2 cellular contexts compared by ENCODE assay signal in the genomic region with DNA sequence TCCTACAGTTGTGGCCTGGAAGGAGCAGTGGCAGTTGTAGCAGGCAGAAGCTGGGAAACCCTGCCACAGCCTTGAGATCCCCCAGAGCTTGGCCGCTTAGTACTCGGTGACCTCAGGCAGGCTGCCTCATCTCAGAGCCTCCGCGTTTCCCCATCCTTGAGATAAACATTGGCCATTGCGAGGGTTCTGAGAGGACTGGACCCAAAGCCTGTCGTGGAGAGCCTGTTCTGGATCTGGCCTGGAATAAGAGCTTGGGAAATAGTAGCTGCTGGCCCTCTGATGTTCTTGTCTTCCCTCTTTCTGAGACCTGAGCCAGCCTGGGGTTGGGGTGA.
TF ChIP-seq lines count a peak whose summit lies in the region.

No MANE protein-coding gene starts in this region.

TF ChIP-seq in SK-N-SH, 30 proteins besides CTCF, POLR2A, EP300 and RAD21 (continued from another document):
- TF ChIP-seq, protein P1, sequence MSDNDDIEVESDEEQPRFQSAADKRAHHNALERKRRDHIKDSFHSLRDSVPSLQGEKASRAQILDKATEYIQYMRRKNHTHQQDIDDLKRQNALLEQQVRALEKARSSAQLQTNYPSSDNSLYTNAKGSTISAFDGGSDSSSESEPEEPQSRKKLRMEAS (IDR thresholded peaks at IDR 0.05; ENCODE audit: low read depth) = no peak
- TF ChIP-seq MXI1 (IDR thresholded peaks at IDR 0.05; ENCODE audit: low read depth, low read length) (no peak), SIN3A (IDR thresholded peaks at IDR 0.05; ENCODE audit: borderline replicate concordance, low read depth, low read length) (no peak), SMC3 (IDR thresholded peaks at IDR 0.05; ENCODE audit: low read depth, low read length) (no peak), ELF1 (IDR thresholded peaks at IDR 0.05) (no peak), MEF2A (IDR thresholded peaks at IDR 0.05; ENCODE audit: borderline replicate concordance, low read depth) (no peak), RCOR1 (IDR thresholded peaks at IDR 0.05; ENCODE audit: low read length) (no peak), CHD2 (IDR thresholded peaks at IDR 0.05; ENCODE audit: low read length, partially characterized antibody) (no peak)
- TF ChIP-seq, protein P2, sequence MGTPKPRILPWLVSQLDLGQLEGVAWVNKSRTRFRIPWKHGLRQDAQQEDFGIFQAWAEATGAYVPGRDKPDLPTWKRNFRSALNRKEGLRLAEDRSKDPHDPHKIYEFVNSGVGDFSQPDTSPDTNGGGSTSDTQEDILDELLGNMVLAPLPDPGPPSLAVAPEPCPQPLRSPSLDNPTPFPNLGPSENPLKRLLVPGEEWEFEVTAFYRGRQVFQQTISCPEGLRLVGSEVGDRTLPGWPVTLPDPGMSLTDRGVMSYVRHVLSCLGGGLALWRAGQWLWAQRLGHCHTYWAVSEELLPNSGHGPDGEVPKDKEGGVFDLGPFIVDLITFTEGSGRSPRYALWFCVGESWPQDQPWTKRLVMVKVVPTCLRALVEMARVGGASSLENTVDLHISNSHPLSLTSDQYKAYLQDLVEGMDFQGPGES (IDR thresholded peaks at IDR 0.05; ENCODE audit: low read depth, low read length) = no peak
- TF ChIP-seq, protein P3, sequence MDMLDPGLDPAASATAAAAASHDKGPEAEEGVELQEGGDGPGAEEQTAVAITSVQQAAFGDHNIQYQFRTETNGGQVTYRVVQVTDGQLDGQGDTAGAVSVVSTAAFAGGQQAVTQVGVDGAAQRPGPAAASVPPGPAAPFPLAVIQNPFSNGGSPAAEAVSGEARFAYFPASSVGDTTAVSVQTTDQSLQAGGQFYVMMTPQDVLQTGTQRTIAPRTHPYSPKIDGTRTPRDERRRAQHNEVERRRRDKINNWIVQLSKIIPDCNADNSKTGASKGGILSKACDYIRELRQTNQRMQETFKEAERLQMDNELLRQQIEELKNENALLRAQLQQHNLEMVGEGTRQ (IDR thresholded peaks at IDR 0.05; ENCODE audit: borderline replicate concordance, low read depth, low read length) = no peak
- TF ChIP-seq, protein P4, sequence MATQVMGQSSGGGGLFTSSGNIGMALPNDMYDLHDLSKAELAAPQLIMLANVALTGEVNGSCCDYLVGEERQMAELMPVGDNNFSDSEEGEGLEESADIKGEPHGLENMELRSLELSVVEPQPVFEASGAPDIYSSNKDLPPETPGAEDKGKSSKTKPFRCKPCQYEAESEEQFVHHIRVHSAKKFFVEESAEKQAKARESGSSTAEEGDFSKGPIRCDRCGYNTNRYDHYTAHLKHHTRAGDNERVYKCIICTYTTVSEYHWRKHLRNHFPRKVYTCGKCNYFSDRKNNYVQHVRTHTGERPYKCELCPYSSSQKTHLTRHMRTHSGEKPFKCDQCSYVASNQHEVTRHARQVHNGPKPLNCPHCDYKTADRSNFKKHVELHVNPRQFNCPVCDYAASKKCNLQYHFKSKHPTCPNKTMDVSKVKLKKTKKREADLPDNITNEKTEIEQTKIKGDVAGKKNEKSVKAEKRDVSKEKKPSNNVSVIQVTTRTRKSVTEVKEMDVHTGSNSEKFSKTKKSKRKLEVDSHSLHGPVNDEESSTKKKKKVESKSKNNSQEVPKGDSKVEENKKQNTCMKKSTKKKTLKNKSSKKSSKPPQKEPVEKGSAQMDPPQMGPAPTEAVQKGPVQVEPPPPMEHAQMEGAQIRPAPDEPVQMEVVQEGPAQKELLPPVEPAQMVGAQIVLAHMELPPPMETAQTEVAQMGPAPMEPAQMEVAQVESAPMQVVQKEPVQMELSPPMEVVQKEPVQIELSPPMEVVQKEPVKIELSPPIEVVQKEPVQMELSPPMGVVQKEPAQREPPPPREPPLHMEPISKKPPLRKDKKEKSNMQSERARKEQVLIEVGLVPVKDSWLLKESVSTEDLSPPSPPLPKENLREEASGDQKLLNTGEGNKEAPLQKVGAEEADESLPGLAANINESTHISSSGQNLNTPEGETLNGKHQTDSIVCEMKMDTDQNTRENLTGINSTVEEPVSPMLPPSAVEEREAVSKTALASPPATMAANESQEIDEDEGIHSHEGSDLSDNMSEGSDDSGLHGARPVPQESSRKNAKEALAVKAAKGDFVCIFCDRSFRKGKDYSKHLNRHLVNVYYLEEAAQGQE (IDR thresholded peaks at IDR 0.05; ENCODE audit: low read depth, low read length) = no peak

TF ChIP-seq in SK-N-SH treated with all-trans-retinoic acid at 6 μM for 48 hours, 23 proteins besides CTCF, POLR2A, EP300 and RAD21:
- TF ChIP-seq, protein P5, sequence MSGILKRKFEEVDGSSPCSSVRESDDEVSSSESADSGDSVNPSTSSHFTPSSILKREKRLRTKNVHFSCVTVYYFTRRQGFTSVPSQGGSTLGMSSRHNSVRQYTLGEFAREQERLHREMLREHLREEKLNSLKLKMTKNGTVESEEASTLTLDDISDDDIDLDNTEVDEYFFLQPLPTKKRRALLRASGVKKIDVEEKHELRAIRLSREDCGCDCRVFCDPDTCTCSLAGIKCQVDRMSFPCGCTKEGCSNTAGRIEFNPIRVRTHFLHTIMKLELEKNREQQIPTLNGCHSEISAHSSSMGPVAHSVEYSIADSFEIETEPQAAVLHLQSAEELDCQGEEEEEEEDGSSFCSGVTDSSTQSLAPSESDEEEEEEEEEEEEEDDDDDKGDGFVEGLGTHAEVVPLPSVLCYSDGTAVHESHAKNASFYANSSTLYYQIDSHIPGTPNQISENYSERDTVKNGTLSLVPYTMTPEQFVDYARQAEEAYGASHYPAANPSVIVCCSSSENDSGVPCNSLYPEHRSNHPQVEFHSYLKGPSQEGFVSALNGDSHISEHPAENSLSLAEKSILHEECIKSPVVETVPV (CRISPR knock-in tag; IDR thresholded peaks at IDR 0.05) = no peak
- TF ChIP-seq, protein P6, sequence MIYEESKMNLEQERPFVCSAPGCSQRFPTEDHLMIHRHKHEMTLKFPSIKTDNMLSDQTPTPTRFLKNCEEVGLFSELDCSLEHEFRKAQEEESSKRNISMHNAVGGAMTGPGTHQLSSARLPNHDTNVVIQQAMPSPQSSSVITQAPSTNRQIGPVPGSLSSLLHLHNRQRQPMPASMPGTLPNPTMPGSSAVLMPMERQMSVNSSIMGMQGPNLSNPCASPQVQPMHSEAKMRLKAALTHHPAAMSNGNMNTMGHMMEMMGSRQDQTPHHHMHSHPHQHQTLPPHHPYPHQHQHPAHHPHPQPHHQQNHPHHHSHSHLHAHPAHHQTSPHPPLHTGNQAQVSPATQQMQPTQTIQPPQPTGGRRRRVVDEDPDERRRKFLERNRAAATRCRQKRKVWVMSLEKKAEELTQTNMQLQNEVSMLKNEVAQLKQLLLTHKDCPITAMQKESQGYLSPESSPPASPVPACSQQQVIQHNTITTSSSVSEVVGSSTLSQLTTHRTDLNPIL (CRISPR knock-in tag; IDR thresholded peaks at IDR 0.05; ENCODE audit: low read depth) = no peak
- TF ChIP-seq, protein P7, sequence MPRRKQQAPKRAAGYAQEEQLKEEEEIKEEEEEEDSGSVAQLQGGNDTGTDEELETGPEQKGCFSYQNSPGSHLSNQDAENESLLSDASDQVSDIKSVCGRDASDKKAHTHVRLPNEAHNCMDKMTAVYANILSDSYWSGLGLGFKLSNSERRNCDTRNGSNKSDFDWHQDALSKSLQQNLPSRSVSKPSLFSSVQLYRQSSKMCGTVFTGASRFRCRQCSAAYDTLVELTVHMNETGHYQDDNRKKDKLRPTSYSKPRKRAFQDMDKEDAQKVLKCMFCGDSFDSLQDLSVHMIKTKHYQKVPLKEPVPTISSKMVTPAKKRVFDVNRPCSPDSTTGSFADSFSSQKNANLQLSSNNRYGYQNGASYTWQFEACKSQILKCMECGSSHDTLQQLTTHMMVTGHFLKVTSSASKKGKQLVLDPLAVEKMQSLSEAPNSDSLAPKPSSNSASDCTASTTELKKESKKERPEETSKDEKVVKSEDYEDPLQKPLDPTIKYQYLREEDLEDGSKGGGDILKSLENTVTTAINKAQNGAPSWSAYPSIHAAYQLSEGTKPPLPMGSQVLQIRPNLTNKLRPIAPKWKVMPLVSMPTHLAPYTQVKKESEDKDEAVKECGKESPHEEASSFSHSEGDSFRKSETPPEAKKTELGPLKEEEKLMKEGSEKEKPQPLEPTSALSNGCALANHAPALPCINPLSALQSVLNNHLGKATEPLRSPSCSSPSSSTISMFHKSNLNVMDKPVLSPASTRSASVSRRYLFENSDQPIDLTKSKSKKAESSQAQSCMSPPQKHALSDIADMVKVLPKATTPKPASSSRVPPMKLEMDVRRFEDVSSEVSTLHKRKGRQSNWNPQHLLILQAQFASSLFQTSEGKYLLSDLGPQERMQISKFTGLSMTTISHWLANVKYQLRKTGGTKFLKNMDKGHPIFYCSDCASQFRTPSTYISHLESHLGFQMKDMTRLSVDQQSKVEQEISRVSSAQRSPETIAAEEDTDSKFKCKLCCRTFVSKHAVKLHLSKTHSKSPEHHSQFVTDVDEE (CRISPR knock-in tag; IDR thresholded peaks at IDR 0.05) = no peak
- TF ChIP-seq RARB (CRISPR knock-in tag; IDR thresholded peaks at IDR 0.05) (no peak), BACH2 (CRISPR knock-in tag; IDR thresholded peaks at IDR 0.05; ENCODE audit: borderline replicate concordance) (no peak)
